Comparison of ENCODE assay signal across 1 cellular context in the genomic region with DNA sequence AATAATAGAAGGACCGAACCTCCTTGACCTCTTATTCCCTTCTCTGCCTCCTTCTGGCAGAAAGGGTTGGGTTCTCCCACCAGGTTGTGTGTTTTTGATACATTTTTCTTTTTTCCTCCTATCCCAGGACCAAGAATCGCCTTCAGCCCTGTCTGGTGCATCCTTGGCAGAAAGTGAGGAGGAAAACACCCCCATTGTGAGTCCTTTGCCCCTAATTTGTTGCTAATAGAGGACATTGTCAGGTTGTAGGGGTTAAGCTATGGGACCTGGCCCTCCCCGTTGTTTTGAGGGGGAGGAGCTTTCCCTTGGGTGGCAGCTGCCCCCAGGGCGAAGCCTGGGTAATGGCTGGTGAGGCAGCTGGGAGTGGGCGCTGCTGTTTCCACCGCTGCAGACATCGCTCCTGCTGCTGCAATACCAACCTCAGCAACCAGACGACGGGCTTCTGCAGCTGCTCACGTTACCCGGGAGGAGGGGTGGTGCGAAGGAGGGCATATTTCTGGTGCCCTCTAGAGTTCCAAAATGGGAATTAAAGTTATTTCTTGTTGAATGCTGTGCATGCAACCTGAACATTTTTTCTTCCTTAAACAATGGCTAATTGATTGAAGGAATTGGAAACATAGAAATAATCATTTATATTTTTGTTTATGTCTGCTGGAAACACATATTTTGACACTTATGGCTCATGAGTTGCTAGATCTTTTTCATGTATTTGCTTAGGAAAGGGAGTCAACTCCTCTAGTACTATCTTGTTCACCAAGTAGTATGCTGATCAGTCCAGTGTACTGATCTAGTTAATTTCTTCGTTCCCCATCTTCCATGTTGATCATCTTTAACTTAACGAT.
TF ChIP-seq lines count a peak whose summit lies in the region.

No MANE protein-coding gene starts in this region.

TF ChIP-seq in IMR-90, 13 proteins besides CTCF, POLR2A, EP300 and RAD21 (continued from another document):
- TF ChIP-seq FOS (IDR thresholded peaks at IDR 0.05; ENCODE audit: low read depth, low read length) (no peak), CHD1 (IDR thresholded peaks at IDR 0.05; ENCODE audit: low read depth, low read length) (no peak), MAZ (IDR thresholded peaks at IDR 0.05; ENCODE audit: borderline replicate concordance, low read depth, low read length) (peak; percentile 97)
- TF ChIP-seq, protein P1, sequence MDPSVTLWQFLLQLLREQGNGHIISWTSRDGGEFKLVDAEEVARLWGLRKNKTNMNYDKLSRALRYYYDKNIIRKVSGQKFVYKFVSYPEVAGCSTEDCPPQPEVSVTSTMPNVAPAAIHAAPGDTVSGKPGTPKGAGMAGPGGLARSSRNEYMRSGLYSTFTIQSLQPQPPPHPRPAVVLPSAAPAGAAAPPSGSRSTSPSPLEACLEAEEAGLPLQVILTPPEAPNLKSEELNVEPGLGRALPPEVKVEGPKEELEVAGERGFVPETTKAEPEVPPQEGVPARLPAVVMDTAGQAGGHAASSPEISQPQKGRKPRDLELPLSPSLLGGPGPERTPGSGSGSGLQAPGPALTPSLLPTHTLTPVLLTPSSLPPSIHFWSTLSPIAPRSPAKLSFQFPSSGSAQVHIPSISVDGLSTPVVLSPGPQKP (IDR thresholded peaks at IDR 0.05; ENCODE audit: borderline replicate concordance, low read depth, low read length): no peak
TF ChIP-seq in IMR-90: peak in this region for 6.
